In genomic region chr14:81521356-81521755, GRCh38 we compare ENCODE assay signal across 19 cellular contexts.
"Had no signal": no experiment of that assay in that cellular context is flagged by ENCODE, and none has a peak within 500 bp of the region (broad histone marks: within the 10 kb centered on the region; RNA-seq: fewer than 3 reads in every experiment).

No MANE protein-coding gene starts in this region.

- ATAC-seq: gastrocnemius medialis; left lung; naive thymus-derived CD4-positive, alpha-beta T cell had no signal

- H3K27ac ChIP-seq: ascending aorta, brain microvascular endothelial cell, neural progenitor cell, SK-N-MC had no signal

- H3K9me3 Mint-ChIP-seq: activated T-helper 2 cell treated with anti-CD3 and anti-CD28 coated beads, Interferon-gamma antibody, Interleukin-2, Interleukin-4, amounts not matched to agents 10 μg/mL and 5 μg/mL and 100 μg/mL, durations not matched to agents 14 hours and 24 hours and 36 hours; naive thymus-derived CD4-positive, alpha-beta T cell; neural progenitor cell had no signal

- H3K4me3 Mint-ChIP-seq: neural progenitor cell had no signal

- H3K27ac Mint-ChIP-seq: activated T-helper 2 cell treated with anti-CD3 and anti-CD28 coated beads, Interferon-gamma antibody, Interleukin-2, Interleukin-4, amounts not matched to agents 10 μg/mL and 5 μg/mL and 100 μg/mL, durations not matched to agents 14 hours and 24 hours and 36 hours; neural progenitor cell; progenitor cell of endocrine pancreas had no signal

- H3K27me3 Mint-ChIP-seq: naive thymus-derived CD4-positive, alpha-beta T cell; progenitor cell of endocrine pancreas had no signal

- H3K27me3 ChIP-seq: ascending aorta, brain microvascular endothelial cell, esophagus muscularis mucosa, gastrocnemius medialis, left lung, neural progenitor cell had no signal

- H3K9me3 ChIP-seq: ascending aorta, esophagus muscularis mucosa, gastrocnemius medialis, left lung had no signal

- H3K4me3 ChIP-seq: ascending aorta, esophagus muscularis mucosa, gastrocnemius medialis, left lung, neural progenitor cell, SK-N-MC had no signal

- DNase-seq: activated CD8-positive, alpha-beta memory T cell treated with anti-CD3 and anti-CD28 coated beads, Interleukin-2, amount 50 U/mL, for 48 hours; activated naive CD4-positive, alpha-beta T cell; brain microvascular endothelial cell; central memory CD4-positive, alpha-beta T cell; gastrocnemius medialis; hippocampal formation; kidney glomerular epithelial cell; left lung; naive thymus-derived CD4-positive, alpha-beta T cell; retina; stimulated activated CD4-positive, alpha-beta T cell treated with anti-CD3 and anti-CD28 coated beads, Interleukin-2, amount 100 ng/mL, for 48 hours; stimulated activated CD8-positive, alpha-beta memory T cell treated with anti-CD3 and anti-CD28 coated beads, Interleukin-4, amount 100 ng/mL, for 48 hours; stimulated activated naive CD4-positive, alpha-beta T cell had no signal
